In genomic region chr1:152745289-152745704, GRCh38 we compare ENCODE assay signal across 1 cellular context.
TF ChIP-seq lines count a peak whose summit lies in the region.

No MANE protein-coding gene starts in this region.

TF ChIP-seq in IMR-90, 13 proteins besides CTCF, POLR2A, EP300 and RAD21:
- peak; percentile 73; the same call in 1 of the 2 replicates for TF ChIP-seq BHLHE40 (IDR thresholded peaks at IDR 0.05; ENCODE audit: low read depth, low read length)
- TF ChIP-seq RCOR1 (IDR thresholded peaks at IDR 0.05; ENCODE audit: insufficient replicate concordance, low read length): no peak
- peak; percentile 52; the same call in 1 of the 2 replicates for TF ChIP-seq CEBPB (IDR thresholded peaks at IDR 0.05; ENCODE audit: low read depth, low read length)
- no peak for TF ChIP-seq NFE2L2 (IDR thresholded peaks at IDR 0.05; ENCODE audit: low read depth, low read length)
- TF ChIP-seq MAZ (IDR thresholded peaks at IDR 0.05; ENCODE audit: borderline replicate concordance, low read depth, low read length): no peak
- TF ChIP-seq SMC3 (IDR thresholded peaks at IDR 0.05; ENCODE audit: low read depth, low read length): no peak
- peak; percentile 84 for TF ChIP-seq USF2 (IDR thresholded peaks at IDR 0.05; ENCODE audit: low read depth, low read length)
